ENCODE assay signal across 31 cellular contexts in genomic region chr1:164756741-164757140, GRCh38.
"Had no signal": no experiment of that assay in that cellular context is flagged by ENCODE, and none has a peak within 500 bp of the region (broad histone marks: within the 10 kb centered on the region; RNA-seq: fewer than 3 reads in every experiment).

No MANE protein-coding gene starts in this region.

- H3K36me3 ChIP-seq: brain microvascular endothelial cell, heart right ventricle, pancreas, sigmoid colon, suprapubic skin, tibial nerve, WERI-Rb-1 had no signal

- H3K27ac ChIP-seq: brain microvascular endothelial cell, coronary artery, dorsolateral prefrontal cortex, foreskin keratinocyte, heart right ventricle, psoas muscle, suprapubic skin, tibial nerve, WERI-Rb-1 had no signal

- H3K9me3 Mint-ChIP-seq: T-helper 1 cell treated with Interleukin-12 subunit alpha and Interleukin-12 subunit beta and Interleukin-4 antibody, amounts not matched to agents 30 μg/mL and 1 μg/mL, for 36 hours had no signal

- H3K4me3 ChIP-seq: coronary artery, dorsolateral prefrontal cortex, heart right ventricle, pancreas, psoas muscle, sigmoid colon, suprapubic skin, tibial nerve had no signal

- ATAC-seq: activated CD4-positive, CD25-positive, alpha-beta regulatory T cell treated with anti-CD3 and anti-CD28 coated beads, Interleukin-2, amount 50 U/mL, for 24 hours; foreskin keratinocyte; heart right ventricle; naive thymus-derived CD8-positive, alpha-beta T cell; pancreas; psoas muscle; stimulated activated naive B cell treated with anti-CD40 and anti-IgM and Interleukin-4, amounts not matched to agents 10 μg/mL and 1 μg/mL and 100 μg/mL, for 72 hours had no signal

- H3K27ac Mint-ChIP-seq: activated naive CD8-positive, alpha-beta T cell; naive thymus-derived CD8-positive, alpha-beta T cell; stimulated activated naive B cell treated with anti-CD40 and anti-IgM and Interleukin-4, amounts not matched to agents 10 μg/mL and 1 μg/mL and 100 μg/mL, for 72 hours; T-helper 1 cell treated with Interleukin-12 subunit alpha and Interleukin-12 subunit beta and Interleukin-4 antibody, amounts not matched to agents 30 μg/mL and 1 μg/mL, for 36 hours had no signal

- H3K4me1 Mint-ChIP-seq: naive thymus-derived CD8-positive, alpha-beta T cell; stimulated activated naive B cell treated with anti-CD40 and anti-IgM and Interleukin-4, amounts not matched to agents 10 μg/mL and 1 μg/mL and 100 μg/mL, for 72 hours had no signal

- H3K4me3 Mint-ChIP-seq: activated naive CD8-positive, alpha-beta T cell; naive thymus-derived CD8-positive, alpha-beta T cell; neural crest cell; stimulated activated naive B cell treated with anti-CD40 and anti-IgM and Interleukin-4, amounts not matched to agents 10 μg/mL and 1 μg/mL and 100 μg/mL, for 72 hours; T-helper 1 cell treated with Interleukin-12 subunit alpha and Interleukin-12 subunit beta and Interleukin-4 antibody, amounts not matched to agents 30 μg/mL and 1 μg/mL, for 36 hours had no signal

- H3K36me3 Mint-ChIP-seq: activated naive CD8-positive, alpha-beta T cell; naive thymus-derived CD8-positive, alpha-beta T cell; stimulated activated naive B cell treated with anti-CD40 and anti-IgM and Interleukin-4, amounts not matched to agents 10 μg/mL and 1 μg/mL and 100 μg/mL, for 72 hours had no signal

- H3K9me3 ChIP-seq: heart right ventricle, pancreas, psoas muscle, sigmoid colon, suprapubic skin, tibial nerve had no signal

- FAIRE-seq: small intestine had no signal

- H3K27me3 ChIP-seq: brain microvascular endothelial cell, dorsolateral prefrontal cortex, foreskin keratinocyte, heart right ventricle, pancreas, sigmoid colon, suprapubic skin, tibial nerve had no signal

- DNase-seq: activated CD4-positive, alpha-beta T cell treated with anti-CD3 and anti-CD28 coated beads for 48 hours; activated CD4-positive, alpha-beta T cell treated with anti-CD3 and anti-CD28 coated beads, Interleukin-2, amount 50 U/mL, for 48 hours; activated CD8-positive, alpha-beta memory T cell treated with anti-CD3 and anti-CD28 coated beads for 24 hours; activated effector memory CD4-positive, alpha-beta T cell treated with Interleukin-2 at 50 U/mL for 16 hours; activated naive CD4-positive, alpha-beta T cell treated with Interleukin-2 at 50 U/mL for 16 hours; aorta; brain microvascular endothelial cell; dorsolateral prefrontal cortex; effector memory CD4-positive, alpha-beta T cell; erythroblast; foreskin keratinocyte; heart right ventricle; midbrain; naive thymus-derived CD8-positive, alpha-beta T cell; nucleus accumbens; pancreas; psoas muscle; sigmoid colon; small intestine; stimulated activated CD4-positive, alpha-beta T cell treated with anti-CD3 and anti-CD28 coated beads, Interleukin-4, amount 100 ng/mL, for 24 hours; stimulated activated CD8-positive, alpha-beta memory T cell treated with anti-CD3 and anti-CD28 coated beads, Interleukin-4, amount 100 ng/mL, for 48 hours; stimulated activated naive B cell treated with anti-CD40 and anti-IgM and Interleukin-4, amounts not matched to agents 10 μg/mL and 1 μg/mL and 100 μg/mL, for 72 hours; T-helper 9 cell; WERI-Rb-1 had no signal
